In the genomic region with DNA sequence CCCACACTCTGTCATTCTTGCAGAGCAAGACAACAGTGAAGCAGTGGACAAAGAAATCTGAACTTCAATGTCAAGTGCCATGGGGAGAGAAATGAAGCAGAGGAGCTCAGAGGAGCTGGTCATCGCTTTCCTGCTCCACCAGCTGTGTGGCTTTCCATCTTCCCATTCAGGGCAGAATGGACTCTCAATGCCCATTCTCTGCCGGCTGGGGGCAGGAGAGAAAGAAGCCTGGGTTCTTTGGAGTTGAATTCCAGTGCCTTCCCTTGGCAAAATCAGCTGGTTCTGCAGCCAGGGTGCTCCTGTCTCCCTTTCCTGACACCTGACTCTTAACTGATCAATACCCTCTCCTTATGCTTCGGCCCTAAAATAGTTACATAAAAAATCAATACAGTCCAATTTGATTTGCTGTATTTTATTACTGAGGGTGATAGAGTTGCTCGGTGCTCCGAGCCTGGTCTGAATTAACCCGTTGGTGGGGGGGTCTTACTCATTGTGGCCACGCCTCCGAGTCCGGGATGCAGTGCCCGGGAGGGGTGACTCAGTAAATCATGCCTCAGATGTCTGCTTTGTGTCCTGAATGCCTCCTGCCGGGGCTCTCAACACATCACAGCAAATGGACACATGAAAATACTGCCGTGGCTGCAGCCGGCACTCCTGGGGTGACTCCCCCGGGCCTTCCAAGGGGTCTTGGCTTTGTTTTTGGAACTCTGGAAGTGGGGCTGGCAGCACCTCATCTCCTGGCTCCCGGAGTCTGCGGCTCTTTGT, we compare ENCODE assay signal across 14 cellular contexts. TPM values are rescaled to one million over a fixed set of nuclear protein-coding genes. Genes with fewer than 3 reads are reported as not detected.
A peak's percentile ranks its signal among the peaks of the same experiment; 100 is the strongest.
DNase-seq lines count a peak whose midpoint lies in the region; ATAC-seq, FAIRE-seq and TF ChIP-seq lines count a peak whose summit lies in the region.
"Had no signal": no experiment of that assay in that cellular context is flagged by ENCODE, and none has a peak within 500 bp of the region (broad histone marks: within the 10 kb centered on the region; RNA-seq: fewer than 3 reads in every experiment).

No MANE protein-coding gene starts in this region.

- no peak overlapping the region for H3K27ac ChIP-seq in small intestine (ENCODE audit: low read depth in 1 of 2, low read length in 1 of 2)

- H3K9me3 ChIP-seq in BE2C (no peaks in the 10 kb centered on the region), adipocyte (ENCODE audit: control insufficient read depth, low read length) (no peaks in the 10 kb centered on the region), small intestine (ENCODE audit: control insufficient read depth, low read depth) (no peaks in the 10 kb centered on the region)

- WGBS in small intestine, 3 donors = 12 to 15% (median 14%) methylated on average over 16 of the region's 16 CpGs

- FAIRE-seq in HTR-8/SVneo (lab: Jason Lieb, UNC) (no peak), small intestine (lab: Jason Lieb, UNC) (no peak), D721Med (lab: Jason Lieb, UNC) (no peak)
- FAIRE-seq: endometrium had no signal

- peak overlapping the region; percentile 16; the same call in 1 of the 2 replicates for H3K4me3 ChIP-seq in BE2C (ENCODE audit: low read depth, low read length)
- H3K4me3 ChIP-seq in adipocyte (ENCODE audit: low read length) = no peak overlapping the region
- H3K4me3 ChIP-seq in small intestine (ENCODE audit: low read depth in 1 of 2, low read length in 2 of 2) = no peak overlapping the region

- H3K4me1 ChIP-seq in BE2C = no peaks in the 10 kb centered on the region
- no peaks in the 10 kb centered on the region for H3K4me1 ChIP-seq in adipocyte (ENCODE audit: control insufficient read depth, insufficient read depth, low read length)
- no peaks in the 10 kb centered on the region for H3K4me1 ChIP-seq in small intestine (ENCODE audit: control insufficient read depth in 2 of 2, insufficient read depth in 1 of 2, low read depth in 1 of 2, low read length in 1 of 2)

- DNase-seq in BE2C (peak; percentile 45), HTR-8/SVneo (ENCODE audit: insufficient read length, low spot score) (peak; percentile 50), adipocyte (ENCODE audit: low read depth) (peak; percentile 54), kidney glomerular epithelial cell (lab: John Stamatoyannopoulos, UW) (peak; percentile 18), GM19240 (ENCODE audit: insufficient read length, low spot score) (no peak), small intestine (no peak), D721Med (ENCODE audit: insufficient read length, low spot score) (no peak)
- DNase-seq: activated T-cell treated with anti-CD3 and anti-CD28 coated beads, Interleukin-2, amount 50 U/mL, for 24 hours; DMS153; MV-4-11; stimulated activated naive CD4-positive, alpha-beta T cell treated with Interleukin-2 at 50 U/mL for 16 hours had no signal

- H3K36me3 ChIP-seq in BE2C (no peaks in the 10 kb centered on the region), adipocyte (ENCODE audit: control insufficient read depth, insufficient read depth, low read length, severe bottlenecking) (no peaks in the 10 kb centered on the region), small intestine (ENCODE audit: control insufficient read depth in 2 of 2, insufficient read depth in 2 of 2, low read length in 2 of 2) (no peaks in the 10 kb centered on the region)

- TF ChIP-seq CTCF in BE2C (IDR thresholded peaks at IDR 0.05; ENCODE audit: low read depth, low read length) = peak; percentile 36
- TF ChIP-seq CTCF in D721Med (IDR thresholded peaks at IDR 0.05; ENCODE audit: insufficient read depth, missing control alignments) = no peak

- ATAC-seq in HG02763 (IDR thresholded peaks at IDR 0.05; ENCODE audit: unreplicated experiment) = no peak
- ATAC-seq: left lobe of liver had no signal

- peaks cover 11% of the 10 kb centered on the region for H3K27me3 ChIP-seq in BE2C
- H3K27me3 ChIP-seq in adipocyte (replicated peaks; ENCODE audit: control insufficient read depth, insufficient read depth, low read length) = peaks cover 24% of the 10 kb centered on the region
- peaks cover 0 to 27% of the 10 kb centered on the region in 2 donors for H3K27me3 ChIP-seq in small intestine (ENCODE audit: control insufficient read depth in 2 of 2, insufficient read depth in 2 of 2, low read length in 2 of 2)

- no peak overlapping the region for H3K9ac ChIP-seq in adipocyte (ENCODE audit: low read length)

RNA-seq across cellular contexts. Expression of gene TMEM132B, which starts 7.8 kb away (rescaled TPM):
- polyA plus RNA-seq in BE2C (2012; ENCODE audit: insufficient read depth, insufficient read length, low read depth) = 0.96 TPM
- polyA plus RNA-seq in small intestine = under 1 TPM in 1 of 3 donors, not detected in 2; 0.63 TPM

Comparison
In these comparisons a context has a peak if more than half of its experiments do, and no peak if none do; other contexts are left out.
1. DNase-seq: peak in BE2C (single experiment), HTR-8/SVneo (single experiment), adipocyte (single experiment) and kidney glomerular epithelial cell (single experiment); none in GM19240 (single experiment), small intestine (single experiment) and D721Med (single experiment).